27 cellular contexts compared by ENCODE assay signal in the genomic region with DNA sequence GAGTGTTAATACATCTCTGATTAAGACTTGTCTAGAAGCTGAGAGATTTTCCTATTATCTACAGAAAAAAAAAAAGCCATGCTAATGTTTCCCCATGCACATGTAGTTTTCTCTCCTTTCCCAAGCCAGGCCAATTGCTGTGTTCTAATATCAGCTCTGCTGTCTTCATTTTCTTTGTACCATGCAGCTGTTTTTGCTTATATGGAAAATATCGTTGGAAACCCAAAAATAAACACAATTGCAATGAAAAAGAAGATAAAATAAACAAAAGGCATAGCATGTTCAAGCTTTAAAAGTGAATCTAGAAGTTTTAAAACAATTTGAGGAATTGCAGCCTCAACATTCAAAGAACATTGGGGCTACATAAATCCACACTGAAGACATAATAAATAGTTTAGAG.
A peak's percentile ranks its signal among the peaks of the same experiment; 100 is the strongest.
DNase-seq lines count a peak whose midpoint lies in the region; ATAC-seq, FAIRE-seq and TF ChIP-seq lines count a peak whose summit lies in the region.
"Had no signal": no experiment of that assay in that cellular context is flagged by ENCODE, and none has a peak within 500 bp of the region (broad histone marks: within the 10 kb centered on the region; RNA-seq: fewer than 3 reads in every experiment).

No MANE protein-coding gene starts in this region.

- no peak overlapping the region for H3K27ac ChIP-seq in IMR-90 (ENCODE audit: insufficient read depth, low read length)
- H3K27ac ChIP-seq in hepatocyte: peak overlapping the region; percentile 43
- H3K27ac ChIP-seq in naive thymus-derived CD4-positive, alpha-beta T cell (ENCODE audit: low read depth, low read length): no peak overlapping the region
- H3K27ac ChIP-seq: A549, C4-2B, SK-N-MC had no signal

- H3K9me1 ChIP-seq in IMR-90 (ENCODE audit: insufficient read depth, low read length): no peaks in the 10 kb centered on the region

- CTCF ChIA-PET in IMR-90 (lab: Yijun Ruan, JAX): no interaction called here
- CTCF ChIA-PET in naive thymus-derived CD4-positive, alpha-beta T cell (lab: Charles Lee): no interaction called here

- no peak overlapping the region for H3K4me3 ChIP-seq in IMR-90 (ENCODE audit: insufficient read depth, low read depth, low read length)
- H3K4me3 ChIP-seq in hepatocyte: no peak overlapping the region
- H3K4me3 ChIP-seq in naive thymus-derived CD4-positive, alpha-beta T cell (ENCODE audit: low read length): no peak overlapping the region
- H3K4me3 ChIP-seq: A549, GM12878, K562, SK-N-MC had no signal

- no peak overlapping the region for H3K56ac ChIP-seq in IMR-90 (ENCODE audit: extremely low read depth, insufficient read depth, low read length)

- POLR2A ChIA-PET in IMR-90 (lab: Charles Lee; ENCODE audit: unreplicated experiment): no interaction called here
- POLR2A ChIA-PET in naive thymus-derived CD4-positive, alpha-beta T cell (lab: Charles Lee): no interaction called here

- H2BK15ac ChIP-seq in IMR-90 (ENCODE audit: low read depth, low read length): no peak overlapping the region

- H2AK9ac ChIP-seq in IMR-90 (replicated peaks; ENCODE audit: low read depth, low read length, poor library complexity): no peak overlapping the region

- H2BK20ac ChIP-seq in IMR-90 (ENCODE audit: low read depth, low read length): no peak overlapping the region

- DNase-seq in IMR-90 (no peak), hepatocyte (ENCODE audit: low spot score) (no peak), GOT3 (lab: John Stamatoyannopoulos, UW) (no peak), NOMO-1 treated with dmso at 0.1 percent for 144 hours (lab: John Stamatoyannopoulos, UW; ENCODE audit: unreplicated experiment) (no peak)
- no peak for DNase-seq in naive thymus-derived CD4-positive, alpha-beta T cell
- DNase-seq: Caco-2; CD8-positive, alpha-beta T cell; DMS79; EL; GDM1; Kasumi-1; NCI-H1105 treated with DMSO at 0.1 percent for 48 hours; NCI-H146; NCI-H2029; NCI-H446 treated with DMSO at 0.1 percent for 48 hours; NCI-H526 treated with DMSO at 0.1 percent for 48 hours; SIG-M5 had no signal

- no peak overlapping the region for H3K4ac ChIP-seq in IMR-90 (ENCODE audit: low read depth, low read length)

- H3K9me3 ChIP-seq in IMR-90 (ENCODE audit: control insufficient read depth, insufficient read depth, low read length): peaks cover 12% of the 10 kb centered on the region
- H3K9me3 ChIP-seq in hepatocyte (ENCODE audit: low read depth): peaks cover 5% of the 10 kb centered on the region
- peaks cover 0 to 11% (median 0%) of the 10 kb centered on the region in 3 experiments for H3K9me3 ChIP-seq in naive thymus-derived CD4-positive, alpha-beta T cell (ENCODE audit: control insufficient read depth in 2 of 3, low read length in 3 of 3)
- H3K9me3 ChIP-seq: A549 had no signal

- TF ChIP-seq CTCF in IMR-90 (conservative IDR thresholded peaks at IDR 0.05; ENCODE audit: low read depth, low read length) (no peak), hepatocyte (IDR thresholded peaks at IDR 0.05; ENCODE audit: poor library complexity) (no peak)

- BruUV-seq in IMR-90 (replicated peaks; lab: Mats Ljungman, UMichigan): no TSS peak

- no peak overlapping the region for H2BK120ac ChIP-seq in IMR-90 (ENCODE audit: low read depth, low read length)

- H3K4me2 ChIP-seq in IMR-90 (ENCODE audit: low read depth, low read length) (no peak overlapping the region), hepatocyte (no peak overlapping the region)
- H3K4me2 ChIP-seq: A549 had no signal

- no peak overlapping the region for H3K9ac ChIP-seq in IMR-90 (ENCODE audit: low read depth, low read length)

- H3K18ac ChIP-seq in IMR-90 (ENCODE audit: low read depth, low read length): no peak overlapping the region

- no peak for TF ChIP-seq RAD21 in IMR-90 (IDR thresholded peaks at IDR 0.05; ENCODE audit: low read length)

- H3K4me1 Mint-ChIP-seq in naive thymus-derived CD4-positive, alpha-beta T cell: no peaks in the 10 kb centered on the region
- H3K4me1 Mint-ChIP-seq: B cell had no signal

- peaks cover 2 to 35% (median 21%) of the 10 kb centered on the region in 5 donors for H3K27me3 Mint-ChIP-seq in naive thymus-derived CD4-positive, alpha-beta T cell

- no peak overlapping the region for H4K91ac ChIP-seq in IMR-90 (ENCODE audit: insufficient read depth, low read depth, low read length)

- no peak overlapping the region for H3K23ac ChIP-seq in IMR-90 (ENCODE audit: low read depth, low read length)

- H3K27me3 ChIP-seq in IMR-90 (ENCODE audit: control insufficient read depth, insufficient read depth, low read length) (no peaks in the 10 kb centered on the region; the same call in 1 of the 2 replicates), hepatocyte (no peaks in the 10 kb centered on the region)
- no peaks in the 10 kb centered on the region for H3K27me3 ChIP-seq in naive thymus-derived CD4-positive, alpha-beta T cell (ENCODE audit: control insufficient read depth in 2 of 2, insufficient read depth in 2 of 2, low read length in 2 of 2)

- H3K36me3 ChIP-seq in IMR-90 (ENCODE audit: control insufficient read depth, insufficient read depth, low read length): no peaks in the 10 kb centered on the region
- no peaks in the 10 kb centered on the region for H3K36me3 ChIP-seq in hepatocyte (replicated peaks; ENCODE audit: insufficient read depth, low read depth)
- H3K36me3 ChIP-seq in naive thymus-derived CD4-positive, alpha-beta T cell (ENCODE audit: control insufficient read depth in 2 of 3, insufficient read depth in 3 of 3, low read length in 3 of 3): no peaks in the 10 kb centered on the region

- no peak overlapping the region for H4K8ac ChIP-seq in IMR-90 (ENCODE audit: low read depth in 2 of 2, low read length in 2 of 2)

- no peak overlapping the region for H2AK5ac ChIP-seq in IMR-90 (ENCODE audit: low read depth, low read length)

- H3K9me2 ChIP-seq in hepatocyte (replicated peaks; ENCODE audit: insufficient read depth): no peaks in the 10 kb centered on the region

- no peak overlapping the region for H3K14ac ChIP-seq in IMR-90 (replicated peaks; ENCODE audit: low read depth, low read length)

- ATAC-seq in IMR-90 (ENCODE audit: low read depth) (peak; percentile 44), GM21447 (IDR thresholded peaks at IDR 0.05; ENCODE audit: unreplicated experiment) (no peak)
- ATAC-seq in naive thymus-derived CD4-positive, alpha-beta T cell: no peak
- ATAC-seq: A549; CD8-positive, alpha-beta T cell; GM12878; HepG2; K562; Panc1 had no signal

- WGBS in IMR-90 (ENCODE audit: extremely low coverage in 2 of 2, insufficient read length in 1 of 2), 2 experiments: no CpG with 5 or more reads among the region's 1 CpG
- 47% methylated on average over 1 of the region's 1 CpG for WGBS in hepatocyte (ENCODE audit: low lambda C conversion rate, missing lambda C conversion rate)

- no peak overlapping the region for H2BK5ac ChIP-seq in IMR-90 (ENCODE audit: low read depth, low read length, poor library complexity, severe bottlenecking)

- H4K20me1 ChIP-seq in IMR-90 (ENCODE audit: insufficient read depth, low read length) (no peaks in the 10 kb centered on the region), hepatocyte (ENCODE audit: insufficient read depth, poor library complexity, severe bottlenecking) (no peaks in the 10 kb centered on the region)

- no peak for TF ChIP-seq POLR2A in IMR-90 (IDR thresholded peaks at IDR 0.05; ENCODE audit: low read depth, low read length)

- peaks cover 5 to 22% (median 8%) of the 10 kb centered on the region in 11 donors for H3K9me3 Mint-ChIP-seq in naive thymus-derived CD4-positive, alpha-beta T cell

- dilution Hi-C loops in IMR-90 (cut with HindIII; ENCODE audit: low sequenced_read_pairs, unreplicated experiment): no loop called here

- H3K4me3 Mint-ChIP-seq in naive thymus-derived CD4-positive, alpha-beta T cell: no peak overlapping the region
- H3K4me3 Mint-ChIP-seq: B cell; CD8-positive, alpha-beta T cell had no signal

- peak; percentile 76 for FAIRE-seq in endometrium (lab: Jason Lieb, UNC)
- FAIRE-seq: A549, GM12878, HepG2, K562 had no signal

- H2AFZ ChIP-seq in IMR-90 (replicated peaks; ENCODE audit: low read length, poor library complexity): no peak overlapping the region
- no peak overlapping the region for H2AFZ ChIP-seq in hepatocyte

- no peaks in the 10 kb centered on the region for H3K79me1 ChIP-seq in IMR-90 (ENCODE audit: low read depth in 1 of 2, low read length in 2 of 2)

- H3K36me3 Mint-ChIP-seq in naive thymus-derived CD4-positive, alpha-beta T cell: peaks cover 0 to 4% (median 0%) of the 10 kb centered on the region in 5 donors
- H3K36me3 Mint-ChIP-seq: CD8-positive, alpha-beta T cell had no signal

- H4K5ac ChIP-seq in IMR-90 (ENCODE audit: low read depth, low read length): no peak overlapping the region

- no peaks in the 10 kb centered on the region for H3K79me2 ChIP-seq in hepatocyte

- no peak overlapping the region for H3K27ac Mint-ChIP-seq in naive thymus-derived CD4-positive, alpha-beta T cell
- H3K27ac Mint-ChIP-seq: B cell; CD8-positive, alpha-beta T cell had no signal

- H3K4me1 ChIP-seq in IMR-90 (ENCODE audit: control insufficient read depth, insufficient read depth, low read length) (peaks cover 16% of the 10 kb centered on the region; the same call in 1 of the 2 replicates), hepatocyte (ENCODE audit: insufficient read depth) (peaks cover 35% of the 10 kb centered on the region)
- H3K4me1 ChIP-seq in naive thymus-derived CD4-positive, alpha-beta T cell (ENCODE audit: control insufficient read depth in 2 of 2, insufficient read depth in 2 of 2, low read length in 2 of 2): no peaks in the 10 kb centered on the region
- H3K4me1 ChIP-seq: A549 had no signal

- in situ Hi-C loops in IMR-90 (cut with MboI; ENCODE audit: low sequenced_read_pairs): no loop called here

- intact Hi-C loops in IMR-90 (cut with micrococcal nuclease): loop anchor here (2.0 to 5.0 kb wide), 2 partner anchors 45 to 85 kb away; no protein-coding TSS in a partner anchor
- intact Hi-C loops in naive thymus-derived CD4-positive, alpha-beta T cell (cut with micrococcal nuclease): no loop called here

TF ChIP-seq in IMR-90, 13 proteins besides CTCF, POLR2A, EP300 and RAD21 (continues in another document):
- TF ChIP-seq MAZ (IDR thresholded peaks at IDR 0.05; ENCODE audit: borderline replicate concordance, low read depth, low read length) (no peak), RFX5 (IDR thresholded peaks at IDR 0.05; ENCODE audit: low read depth, low read length) (no peak), CEBPB (IDR thresholded peaks at IDR 0.05; ENCODE audit: low read depth, low read length) (no peak), CHD1 (IDR thresholded peaks at IDR 0.05; ENCODE audit: low read depth, low read length) (no peak), NFE2L2 (IDR thresholded peaks at IDR 0.05; ENCODE audit: low read depth, low read length) (no peak), BHLHE40 (IDR thresholded peaks at IDR 0.05; ENCODE audit: low read depth, low read length) (no peak)
- TF ChIP-seq, protein P1, sequence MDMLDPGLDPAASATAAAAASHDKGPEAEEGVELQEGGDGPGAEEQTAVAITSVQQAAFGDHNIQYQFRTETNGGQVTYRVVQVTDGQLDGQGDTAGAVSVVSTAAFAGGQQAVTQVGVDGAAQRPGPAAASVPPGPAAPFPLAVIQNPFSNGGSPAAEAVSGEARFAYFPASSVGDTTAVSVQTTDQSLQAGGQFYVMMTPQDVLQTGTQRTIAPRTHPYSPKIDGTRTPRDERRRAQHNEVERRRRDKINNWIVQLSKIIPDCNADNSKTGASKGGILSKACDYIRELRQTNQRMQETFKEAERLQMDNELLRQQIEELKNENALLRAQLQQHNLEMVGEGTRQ (IDR thresholded peaks at IDR 0.05; ENCODE audit: low read depth, low read length): no peak
